1 cellular context compared by ENCODE assay signal in genomic region chr1:85229574-85230097, GRCh38.
A peak's percentile ranks its signal among the peaks of the same experiment; 100 is the strongest.
TF ChIP-seq lines count a peak whose summit lies in the region.

No MANE protein-coding gene starts in this region.

TF ChIP-seq in HEK293, 187 proteins besides CTCF, POLR2A, EP300 and RAD21 (continued from another document):
- TF ChIP-seq ZSCAN18 (tag by site-specific recombination; IDR thresholded peaks at IDR 0.05) (no peak), ZBTB49 (tag by site-specific recombination; IDR thresholded peaks at IDR 0.05; ENCODE audit: low read depth) (no peak), ZNF239 (tag by site-specific recombination; IDR thresholded peaks at IDR 0.05) (no peak), ZNF335 (tag by site-specific recombination; conservative IDR thresholded peaks at IDR 0.05) (peak; percentile 56), ZNF610 (tag by site-specific recombination; IDR thresholded peaks at IDR 0.05; ENCODE audit: borderline replicate concordance) (peak; percentile 100), ZNF223 (tag by site-specific recombination; IDR thresholded peaks at IDR 0.05) (no peak), ZNF366 (tag by site-specific recombination; conservative IDR thresholded peaks at IDR 0.05) (no peak), ATF2 (tag by site-specific recombination; IDR thresholded peaks at IDR 0.05; ENCODE audit: low read depth) (no peak), ZNF626 (tag by site-specific recombination; IDR thresholded peaks at IDR 0.05) (no peak), ZNF423 (tag by site-specific recombination; IDR thresholded peaks at IDR 0.05) (no peak), SP7 (tag by site-specific recombination; IDR thresholded peaks at IDR 0.05) (0 out of 2 replicates have a peak, but pooled peaks have one; percentile 11), KLF7 (tag by site-specific recombination; IDR thresholded peaks at IDR 0.05; ENCODE audit: borderline replicate concordance) (no peak), SP2 (tag by site-specific recombination; IDR thresholded peaks at IDR 0.05) (no peak), ZNF510 (tag by site-specific recombination; IDR thresholded peaks at IDR 0.05; ENCODE audit: insufficient replicate concordance) (no peak), OVOL3 (tag by site-specific recombination; IDR thresholded peaks at IDR 0.05) (no peak), ZNF645 (tag by site-specific recombination; IDR thresholded peaks at IDR 0.05) (no peak), RBAK (tag by site-specific recombination; IDR thresholded peaks at IDR 0.05) (no peak), ZNF560 (tag by site-specific recombination; IDR thresholded peaks at IDR 0.05; ENCODE audit: borderline replicate concordance) (no peak), ZNF23 (tag by site-specific recombination; IDR thresholded peaks at IDR 0.05; ENCODE audit: borderline replicate concordance) (no peak), ZNF621 (tag by site-specific recombination; IDR thresholded peaks at IDR 0.05) (no peak), ZFHX2 (tag by site-specific recombination; conservative IDR thresholded peaks at IDR 0.05) (no peak), SETDB1 (IDR thresholded peaks at IDR 0.05; ENCODE audit: insufficient read length, low read length) (no peak), ZNF266 (tag by site-specific recombination; IDR thresholded peaks at IDR 0.05; ENCODE audit: low read depth) (no peak), BCL6B (tag by site-specific recombination; IDR thresholded peaks at IDR 0.05) (no peak), WT1 (tag by site-specific recombination; IDR thresholded peaks at IDR 0.05) (peak; percentile 65; the same call in 1 of the 2 replicates), ZNF24 (tag by site-specific recombination; IDR thresholded peaks at IDR 0.05) (no peak), ZFP3 (tag by site-specific recombination; IDR thresholded peaks at IDR 0.05; ENCODE audit: low read depth) (no peak), ZNF37A (tag by site-specific recombination; IDR thresholded peaks at IDR 0.05) (no peak), MZF1 (tag by site-specific recombination; IDR thresholded peaks at IDR 0.05; ENCODE audit: borderline replicate concordance) (peak; percentile 51; the same call in 1 of the 2 replicates), MEIS1 (CRISPR knock-in tag; IDR thresholded peaks at IDR 0.05; ENCODE audit: borderline replicate concordance) (no peak), ZNF394 (tag by site-specific recombination; IDR thresholded peaks at IDR 0.05; ENCODE audit: borderline replicate concordance) (no peak), ZNF311 (tag by site-specific recombination; IDR thresholded peaks at IDR 0.05; ENCODE audit: borderline replicate concordance) (no peak), ZNF146 (tag by site-specific recombination; IDR thresholded peaks at IDR 0.05) (no peak), ZNF362 (tag by site-specific recombination; IDR thresholded peaks at IDR 0.05) (peak; percentile 86; the same call in 1 of the 2 replicates), ZNF585B (tag by site-specific recombination; IDR thresholded peaks at IDR 0.05) (no peak), HOXA7 (CRISPR knock-in tag; IDR thresholded peaks at IDR 0.05; ENCODE audit: borderline replicate concordance) (no peak), ZNF341 (tag by site-specific recombination; IDR thresholded peaks at IDR 0.05; ENCODE audit: low read depth) (no peak), KLF17 (tag by site-specific recombination; IDR thresholded peaks at IDR 0.05) (no peak), ZBTB6 (tag by site-specific recombination; IDR thresholded peaks at IDR 0.05) (no peak), ZNF175 (tag by site-specific recombination; IDR thresholded peaks at IDR 0.05) (no peak), ZNF133 (tag by site-specific recombination; IDR thresholded peaks at IDR 0.05) (no peak), ZNF501 (tag by site-specific recombination; IDR thresholded peaks at IDR 0.05) (0 out of 2 replicates have a peak, but pooled peaks have one; percentile 20), ZNF132 (tag by site-specific recombination; IDR thresholded peaks at IDR 0.05; ENCODE audit: borderline replicate concordance) (no peak), ZNF776 (tag by site-specific recombination; IDR thresholded peaks at IDR 0.05; ENCODE audit: borderline replicate concordance) (no peak)
